8 cellular contexts compared by ENCODE assay signal in genomic region chr19:35030257-35031071, GRCh38. TPM values are rescaled to one million over a fixed set of nuclear protein-coding genes. Genes with fewer than 3 reads are reported as not detected.
DNase-seq lines count a peak whose midpoint lies in the region; ATAC-seq and TF ChIP-seq lines count a peak whose summit lies in the region.

Gene SCN1B (plus strand): TSS chr19:35030470. CDS start chr19:35030821, 351 bp downstream.

- 0 to 2% (median 1%) methylated on average over 35 to 109 of the region's 118 CpGs for WGBS in stomach, 5 donors

- H3K36me3 ChIP-seq in OCI-LY3 (replicated peaks; ENCODE audit: low read depth, low read length) (peaks cover 19% of the 10 kb centered on the region), neural cell (ENCODE audit: insufficient read depth, low read length) (no peaks in the 10 kb centered on the region), stomach (peaks cover 10 to 45% (median 33%) of the 10 kb centered on the region in 4 donors)

- H3K9me3 ChIP-seq in OCI-LY3 (ENCODE audit: insufficient read depth, low read length): no peaks in the 10 kb centered on the region
- H3K9me3 ChIP-seq in neural cell (ENCODE audit: low read length): no peaks in the 10 kb centered on the region
- H3K9me3 ChIP-seq in stomach: no peaks in the 10 kb centered on the region

- H3K9ac ChIP-seq in OCI-LY3 (ENCODE audit: low read length) (no peak within 1 kb of the TSS), neural cell (ENCODE audit: low read length) (peak within 1 kb of the TSS; percentile 49)

- intact Hi-C loops in activated T-helper 2 cell treated with anti-CD3 and anti-CD28 coated beads, Interferon-gamma antibody, Interleukin-2, Interleukin-4, amounts not matched to agents 10 μg/mL and 5 μg/mL and 100 μg/mL, durations not matched to agents 14 hours and 24 hours and 36 hours (cut with micrococcal nuclease): no loop called here
- intact Hi-C loops in stomach (cut with DNase I; ENCODE audit: low total_unique reads): no loop called here

- H3F3A ChIP-seq in neural cell (ENCODE audit: insufficient read depth, low read length, poor library complexity, severe bottlenecking): no peaks in the 10 kb centered on the region

- no peaks in the 10 kb centered on the region for H3K9me3 Mint-ChIP-seq in activated T-helper 2 cell treated with anti-CD3 and anti-CD28 coated beads, Interferon-gamma antibody, Interleukin-2, Interleukin-4, amounts not matched to agents 10 μg/mL and 5 μg/mL and 100 μg/mL, durations not matched to agents 14 hours and 24 hours and 36 hours

- H3K79me2 ChIP-seq in OCI-LY3 (ENCODE audit: low read length) (no peaks in the 10 kb centered on the region), neural cell (replicated peaks; ENCODE audit: insufficient read depth, low read length) (no peaks in the 10 kb centered on the region)

- peak within 1 kb of the TSS; percentile 1 for H3K27ac Mint-ChIP-seq in activated T-helper 2 cell treated with anti-CD3 and anti-CD28 coated beads, Interferon-gamma antibody, Interleukin-2, Interleukin-4, amounts not matched to agents 10 μg/mL and 5 μg/mL and 100 μg/mL, durations not matched to agents 14 hours and 24 hours and 36 hours

- no peak for TF ChIP-seq EP300 in neural cell (conservative IDR thresholded peaks at IDR 0.05; ENCODE audit: poor library complexity, severe bottlenecking)
- TF ChIP-seq EP300 in stomach (IDR thresholded peaks at IDR 0.05): no peak

- TF ChIP-seq POLR2A in stomach (IDR thresholded peaks at IDR 0.05): no peak

- no peaks in the 10 kb centered on the region for H3K4me1 ChIP-seq in OCI-LY3 (ENCODE audit: low read length)
- H3K4me1 ChIP-seq in stomach: peaks cover 12 to 29% (median 15%) of the 10 kb centered on the region in 4 donors

- H3K27me3 Mint-ChIP-seq in activated T-helper 2 cell treated with anti-CD3 and anti-CD28 coated beads, Interferon-gamma antibody, Interleukin-2, Interleukin-4, amounts not matched to agents 10 μg/mL and 5 μg/mL and 100 μg/mL, durations not matched to agents 14 hours and 24 hours and 36 hours (ENCODE audit: low read depth): peaks cover 18% of the 10 kb centered on the region

- H3K9me2 ChIP-seq in neural cell (ENCODE audit: insufficient read depth, low read length): no peaks in the 10 kb centered on the region

- peaks cover 27% of the 10 kb centered on the region for H3K36me3 Mint-ChIP-seq in activated T-helper 2 cell treated with anti-CD3 and anti-CD28 coated beads, Interferon-gamma antibody, Interleukin-2, Interleukin-4, amounts not matched to agents 10 μg/mL and 5 μg/mL and 100 μg/mL, durations not matched to agents 14 hours and 24 hours and 36 hours (ENCODE audit: low read depth)

- peaks cover 9% of the 10 kb centered on the region; the same call in 1 of the 2 replicates for H4K20me1 ChIP-seq in OCI-LY3 (ENCODE audit: insufficient read depth, low read length)
- no peaks in the 10 kb centered on the region for H4K20me1 ChIP-seq in neural cell (ENCODE audit: insufficient read depth)

- 0 out of 2 replicates have a peak, but pooled peaks cover 5% of the 10 kb centered on the region for H3K27me3 ChIP-seq in OCI-LY3 (ENCODE audit: low read depth, low read length)
- peaks cover 25% of the 10 kb centered on the region for H3K27me3 ChIP-seq in neural cell (ENCODE audit: insufficient read depth, low read depth, low read length)
- peaks cover 0 to 27% (median 0%) of the 10 kb centered on the region in 3 donors for H3K27me3 ChIP-seq in stomach

- H3K4me2 ChIP-seq in OCI-LY3 (ENCODE audit: low read length) (peak within 1 kb of the TSS; percentile 44), neural cell (ENCODE audit: low read length) (peak within 1 kb of the TSS; percentile 59)

- no peak for ATAC-seq in GM19395 (IDR thresholded peaks at IDR 0.05; ENCODE audit: unreplicated experiment)

- H3K4me3 ChIP-seq in OCI-LY3 (ENCODE audit: low read length): peak within 1 kb of the TSS; percentile 43
- H3K4me3 ChIP-seq in neural cell (ENCODE audit: low read length): peak within 1 kb of the TSS; percentile 73
- H3K4me3 ChIP-seq in stomach: peak within 1 kb of the TSS; percentile 57 to 72 (median 60)

- TF ChIP-seq CTCF in OCI-LY3 (IDR thresholded peaks at IDR 0.05; ENCODE audit: low read depth, low read length) (no peak), neural cell (IDR thresholded peaks at IDR 0.05; ENCODE audit: poor library complexity, severe bottlenecking) (no peak), stomach (IDR thresholded peaks at IDR 0.05) (no peak)

- TF ChIP-seq RAD21 in neural cell (conservative IDR thresholded peaks at IDR 0.05): no peak

- H2AFZ ChIP-seq in OCI-LY3 (ENCODE audit: low read depth, low read length) (no peak within 1 kb of the TSS), neural cell (ENCODE audit: low read depth, low read length) (peak within 1 kb of the TSS; percentile 27)

- peaks cover 5% of the 10 kb centered on the region for H3K4me1 Mint-ChIP-seq in activated T-helper 2 cell treated with anti-CD3 and anti-CD28 coated beads, Interferon-gamma antibody, Interleukin-2, Interleukin-4, amounts not matched to agents 10 μg/mL and 5 μg/mL and 100 μg/mL, durations not matched to agents 14 hours and 24 hours and 36 hours (ENCODE audit: low read depth)

- no peak within 1 kb of the TSS for H3K27ac ChIP-seq in OCI-LY3 (ENCODE audit: low read length)
- H3K27ac ChIP-seq in neural cell (ENCODE audit: low read length): no peak within 1 kb of the TSS
- H3K27ac ChIP-seq in stomach: peak within 1 kb of the TSS in 3 of 5 donors; percentile 20 to 65 (median 58)

- H3K4me3 Mint-ChIP-seq in activated T-helper 2 cell treated with anti-CD3 and anti-CD28 coated beads, Interferon-gamma antibody, Interleukin-2, Interleukin-4, amounts not matched to agents 10 μg/mL and 5 μg/mL and 100 μg/mL, durations not matched to agents 14 hours and 24 hours and 36 hours (ENCODE audit: low read depth): peak within 1 kb of the TSS; percentile 64

- DNase-seq in NCI-H1417 (lab: John Stamatoyannopoulos, UW) (peak in 2 of 3 experiments; percentile 53 to 60), NCI-H1417 treated with DMSO at 0.1 percent for 48 hours (lab: John Stamatoyannopoulos, UW) (no peak), fibroblast of peridontal ligament (ENCODE audit: extremely low read depth) (peak; percentile 26), stomach (peak; percentile 62)
- peak; percentile 43 for DNase-seq in activated T-helper 2 cell treated with anti-CD3 and anti-CD28 coated beads, Interferon-gamma antibody, Interleukin-2, Interleukin-4, amounts not matched to agents 10 μg/mL and 5 μg/mL and 100 μg/mL, durations not matched to agents 14 hours and 24 hours and 36 hours (ENCODE audit: low spot score)

TF ChIP-seq in neural cell, 6 proteins besides CTCF, POLR2A, EP300 and RAD21:
- TF ChIP-seq MXI1 (conservative IDR thresholded peaks at IDR 0.05; ENCODE audit: poor library complexity, severe bottlenecking): no peak
- peak; percentile 8 for TF ChIP-seq POLR2AphosphoS5 (IDR thresholded peaks at IDR 0.05)
- TF ChIP-seq SMC3 (conservative IDR thresholded peaks at IDR 0.05; ENCODE audit: poor library complexity): no peak

RNA-seq across cellular contexts. Expression of gene SCN1B, which starts in this region (rescaled TPM):
- 2.7 and 3.6 TPM in 2 replicates for total RNA-seq in activated T-helper 2 cell treated with anti-CD3 and anti-CD28 coated beads, Interferon-gamma antibody, Interleukin-2, Interleukin-4, amounts not matched to agents 10 μg/mL and 5 μg/mL and 100 μg/mL, durations not matched to agents 14 hours and 24 hours and 36 hours
- polyA plus RNA-seq in neural cell (1.5 and 3.1 TPM in 2 replicates), stomach (1 to 10 TPM; 3.7 to 8.6 (median 6.1) TPM)
- polyA minus RNA-seq in neural cell: 0.93 and 1.9 TPM in 2 replicates
- total RNA-seq in stomach: 10 to 100 TPM in 1 of 5 donors, 1 to 10 TPM in 3, not detected in 1; 1.3 to 36.6 (median 3.5) TPM

Comparison
In these comparisons a context has a peak if more than half of its experiments do, and no peak if none do; other contexts are left out.
1. H3K27ac ChIP-seq: peak in stomach (3 of 5); none in OCI-LY3 (single experiment) and neural cell (single experiment).
2. Peak in every context shown above with its lines, with median percentiles within 50 percentile points of each other: H3K4me3 ChIP-seq.